20 cellular contexts compared by ENCODE assay signal in genomic region chr16:89549007-89549700, GRCh38. TPM values are rescaled to one million over a fixed set of nuclear protein-coding genes. Genes with fewer than 3 reads are reported as not detected.
DNase-seq lines count a peak whose midpoint lies in the region; ATAC-seq, FAIRE-seq and TF ChIP-seq lines count a peak whose summit lies in the region.
"Had no signal": no experiment of that assay in that cellular context is flagged by ENCODE, and none has a peak within 500 bp of the region (broad histone marks: within the 10 kb centered on the region; RNA-seq: fewer than 3 reads in every experiment).

No MANE protein-coding gene starts in this region.

- H4K8ac ChIP-seq in H1 (ENCODE audit: extremely low read depth, insufficient read depth, low read length): peak overlapping the region; percentile 68; the same call in 1 of the 2 replicates

- H3K36me3 Mint-ChIP-seq in activated T-cell treated with anti-CD3 and anti-CD28 coated beads, Interleukin-2, amount 50 U/mL, for 72 hours (ENCODE audit: insufficient read depth in 2 of 2): peaks cover 2 to 5% of the 10 kb centered on the region in 2 donors

- FAIRE-seq in H1 (lab: Jason Lieb, UNC): no peak
- FAIRE-seq: colon, endometrium, HTR-8/SVneo had no signal

- no peaks in the 10 kb centered on the region for H3K27me3 Mint-ChIP-seq in activated T-cell treated with anti-CD3 and anti-CD28 coated beads, Interleukin-2, amount 50 U/mL, for 72 hours (ENCODE audit: low read depth)

- CTCF ChIA-PET in H1 (lab: Charles Lee; ENCODE audit: partially characterized antibody): interaction anchor here (1.0 to 2.5 kb wide), 10 partner anchors 8 to 100 kb away, joined by 3 to 15 read pairs (median 4); no protein-coding TSS in a partner anchor

- no peaks in the 10 kb centered on the region for H3K4me1 ChIP-seq in H1 (replicated peaks in 1 of 4; ENCODE audit: control insufficient read depth in 3 of 4, insufficient read depth in 4 of 4, low read length in 3 of 4)
- H3K4me1 ChIP-seq: left lung, testis had no signal

- TF ChIP-seq POLR2A in H1 (IDR thresholded peaks at IDR 0.05; ENCODE audit: control extremely low read depth in 1 of 2, low read depth in 2 of 2, low read length in 2 of 2): no peak

- peaks cover 0 to 13% of the 10 kb centered on the region in 2 experiments for H4K20me1 ChIP-seq in H1 (replicated peaks in 1 of 2; ENCODE audit: control insufficient read depth in 1 of 2, insufficient read depth in 2 of 2, low read length in 2 of 2)

- no peak overlapping the region for H2BK12ac ChIP-seq in H1 (ENCODE audit: low read depth, low read length)

- H3K79me2 ChIP-seq in H1 (ENCODE audit: control insufficient read depth in 1 of 2, insufficient read depth in 2 of 2, low read length in 2 of 2): no peaks in the 10 kb centered on the region

- no peak overlapping the region for H3K14ac ChIP-seq in H1 (ENCODE audit: insufficient read length)

- no peak for TF ChIP-seq EP300 in H1 (IDR thresholded peaks at IDR 0.05; ENCODE audit: borderline replicate concordance in 1 of 2, low read depth in 2 of 2, low read length in 2 of 2)

- H3K23me2 ChIP-seq in H1 (ENCODE audit: low read depth, low read length): no peaks in the 10 kb centered on the region

- peaks cover 14 to 48% (median 37%) of the 10 kb centered on the region in 4 experiments for H3K36me3 ChIP-seq in H1 (ENCODE audit: control insufficient read depth in 2 of 4, insufficient read depth in 4 of 4, low read length in 3 of 4)

- H2AK5ac ChIP-seq in H1 (ENCODE audit: low read depth, low read length): no peak overlapping the region

- POLR2A ChIA-PET in H1 (lab: Charles Lee; ENCODE audit: partially characterized antibody): interaction anchor here (1.0 to 6.5 kb wide), 5 partner anchors 9 to 277 kb away, joined by 3 to 63 read pairs (median 8); no protein-coding TSS in a partner anchor

- no peak for TF ChIP-seq CTCF in H1 (IDR thresholded peaks at IDR 0.05; ENCODE audit: control extremely low read depth in 1 of 3, insufficient read depth in 1 of 3, low read depth in 1 of 3, low read length in 3 of 3)

- ATAC-seq in activated T-cell treated with anti-CD3 and anti-CD28 coated beads, Interleukin-2, amount 50 U/mL, for 72 hours (replicated peaks in 1 of 2): peak; percentile 82 to 85
- no peak for ATAC-seq in GM18498 (IDR thresholded peaks at IDR 0.05; ENCODE audit: unreplicated experiment)
- ATAC-seq: left lung had no signal

- H3K4ac ChIP-seq in H1 (replicated peaks; ENCODE audit: insufficient read length, low read depth, low read length): no peak overlapping the region

- H3K4me3 ChIP-seq in Jurkat, Clone E6-1 (ENCODE audit: low read length): no peak overlapping the region
- H3K4me3 ChIP-seq in H1 (ENCODE audit: extremely low read depth in 1 of 4, insufficient read depth in 2 of 4, low read depth in 3 of 4, low read length in 4 of 4): no peak overlapping the region
- H3K4me3 ChIP-seq: left lung, smooth muscle cell, testis had no signal

- H2AFZ ChIP-seq in H1 (ENCODE audit: low read length): no peak overlapping the region

- no peak overlapping the region for H3K27ac ChIP-seq in H1 (ENCODE audit: low read depth, low read length)
- H3K27ac ChIP-seq: left lung, testis had no signal

- WGBS in H1 (ENCODE audit: extremely low coverage in 1 of 2, insufficient coverage in 1 of 2, insufficient read length in 1 of 2, insufficient replicate concordance in 2 of 2, low coverage in 1 of 2, low lambda C conversion rate in 2 of 2, missing lambda C conversion rate in 1 of 2), 2 experiments: 91% methylated on average over 10 of the region's 10 CpGs; no CpG with 5 or more reads in 1 of the 2 experiments

- H3K9me3 ChIP-seq in H1 (ENCODE audit: insufficient read depth in 2 of 2, low read depth in 1 of 2, low read length in 1 of 2): no peaks in the 10 kb centered on the region
- H3K9me3 ChIP-seq: left lung, testis had no signal

- H3K56ac ChIP-seq in H1 (replicated peaks; ENCODE audit: insufficient read length, low read depth, low read length): no peak overlapping the region

- H3K18ac ChIP-seq in H1 (ENCODE audit: extremely low read depth, low read length): no peak overlapping the region

- H2BK15ac ChIP-seq in H1 (ENCODE audit: low read length): no peak overlapping the region

- H2BK20ac ChIP-seq in H1 (ENCODE audit: low read length): no peak overlapping the region

- H3K27ac Mint-ChIP-seq in activated T-cell treated with anti-CD3 and anti-CD28 coated beads, Interleukin-2, amount 50 U/mL, for 72 hours: peak overlapping the region; percentile 40

- peak overlapping the region; percentile 45 to 49 for H3K4me3 Mint-ChIP-seq in activated T-cell treated with anti-CD3 and anti-CD28 coated beads, Interleukin-2, amount 50 U/mL, for 72 hours

- H4K91ac ChIP-seq in H1 (replicated peaks; ENCODE audit: insufficient read length, low read length): no peak overlapping the region

- DNase-seq in activated CD4-positive, alpha-beta T cell treated with anti-CD3 and anti-CD28 coated beads, Interleukin-2, amount 50 U/mL, for 1 hour: peak; percentile 29
- no peak for DNase-seq in activated CD4-positive, alpha-beta T cell treated with anti-CD3 and anti-CD28 coated beads for 1 hour
- DNase-seq in Jurkat, Clone E6-1 (ENCODE audit: low read depth, low spot score): peak; percentile 85
- DNase-seq in activated T-cell treated with anti-CD3 and anti-CD28 coated beads, Interleukin-2, amount 50 U/mL, for 72 hours: no peak
- DNase-seq in H1 (ENCODE audit: low read depth in 1 of 2, low spot score in 2 of 2): no peak
- DNase-seq in HPDE6-E6E7 (ENCODE audit: extremely low spot score): no peak
- DNase-seq in midbrain (lab: John Stamatoyannopoulos, UW): no peak
- DNase-seq: DND-41; head of caudate nucleus; left lung; NCI-H1105; NCI-H2081; NCI-H446 treated with DMSO at 0.1 percent for 48 hours; stimulated activated CD4-positive, alpha-beta T cell treated with anti-CD3 and anti-CD28 coated beads, Interleukin-4, amount 100 ng/mL, for 4 hours; testis had no signal

- H4K5ac ChIP-seq in H1 (ENCODE audit: insufficient read length, low read depth, low read length): no peak overlapping the region

- no peaks in the 10 kb centered on the region for H3K9me3 Mint-ChIP-seq in activated T-cell treated with anti-CD3 and anti-CD28 coated beads, Interleukin-2, amount 50 U/mL, for 72 hours

- no peak overlapping the region for H3K23ac ChIP-seq in H1 (ENCODE audit: insufficient read length)

- H3K27me3 ChIP-seq in H1 (replicated peaks in 1 of 4; ENCODE audit: control insufficient read depth in 3 of 4, extremely low read depth in 1 of 4, insufficient read depth in 3 of 4, low read length in 3 of 4): no peaks in the 10 kb centered on the region
- H3K27me3 ChIP-seq: left lung, testis had no signal

- no peak overlapping the region for H2BK120ac ChIP-seq in H1 (replicated peaks; ENCODE audit: low read depth, low read length)

- no peaks in the 10 kb centered on the region; the same call in 1 of the 2 replicates for H3K79me1 ChIP-seq in H1 (ENCODE audit: low read depth, low read length)

- H3K4me2 ChIP-seq in H1 (ENCODE audit: insufficient read depth in 1 of 2, low read depth in 2 of 2, low read length in 2 of 2): no peak overlapping the region
- H3K4me2 ChIP-seq: smooth muscle cell had no signal

- TF ChIP-seq RAD21 in H1 (IDR thresholded peaks at IDR 0.05 in 1 of 2, conservative IDR thresholded peaks at IDR 0.05 in 1 of 2; ENCODE audit: low read depth in 2 of 2, low read length in 2 of 2): no peak

- no peak overlapping the region for H3K9ac ChIP-seq in H1 (replicated peaks in 1 of 4; ENCODE audit: extremely low read depth in 1 of 4, low read depth in 3 of 4, low read length in 3 of 4)

- H3K4me1 Mint-ChIP-seq in activated T-cell treated with anti-CD3 and anti-CD28 coated beads, Interleukin-2, amount 50 U/mL, for 72 hours (ENCODE audit: low read depth): peaks cover 18% of the 10 kb centered on the region

- no peak overlapping the region for H2BK5ac ChIP-seq in H1 (ENCODE audit: low read depth, low read length)

RNA-seq across cellular contexts. Expression of gene RPL13, which starts 11.3 kb away (rescaled TPM):
- polyA plus RNA-seq in Jurkat, Clone E6-1 (2012; ENCODE audit: insufficient read depth, insufficient read length): 3,252 TPM
- 1,000 to 10,000 TPM; 3,140 to 3,274 TPM for total RNA-seq in activated T-cell treated with anti-CD3 and anti-CD28 coated beads, Interleukin-2, amount 50 U/mL, for 72 hours
- total RNA-seq in H1 (2021; fragmentation: NEBNext Ultra II Directional; extraction: Animal tissue kit (Norgen Biotek cat#: 25700)): 2,162 and 2,205 TPM in 2 replicates
- 7,384 and 8,839 TPM in 2 replicates for polyA plus RNA-seq in H1 (2011; rRNA removed)
- 6,622 TPM for polyA plus RNA-seq in H1 (2011; cell fraction: cytosol; rRNA removed)
- 4,056 TPM for polyA plus RNA-seq in H1 (2011; cell fraction: nucleus; rRNA removed)
- 2,424 to 3,736 TPM (median 3,320 TPM) in 4 replicates for polyA plus RNA-seq in H1 (2012, experiment 1 of 2)
- 5,566 TPM for polyA plus RNA-seq in H1 (2012, experiment 2 of 2)
- polyA plus RNA-seq in H1 (2013, experiment 1 of 2): 2,736 TPM
- polyA plus RNA-seq in H1 (2013, experiment 2 of 2): 2,737 TPM
- polyA minus RNA-seq in H1 (2011; rRNA and poly(A)+ RNA removed): 403 and 524 TPM in 2 replicates
- 1,899 TPM for polyA minus RNA-seq in H1 (2011; cell fraction: cytosol; rRNA and poly(A)+ RNA removed)
- 1,945 TPM for polyA minus RNA-seq in H1 (2011; cell fraction: nucleus; rRNA and poly(A)+ RNA removed)

RNA-seq across cellular contexts. Expression of gene CPNE7, which starts 26.4 kb away (rescaled TPM):
- polyA plus RNA-seq in Jurkat, Clone E6-1 (2012; ENCODE audit: insufficient read depth, insufficient read length): 48.1 TPM
- 10 to 100 TPM; 10.9 to 11.4 TPM for total RNA-seq in activated T-cell treated with anti-CD3 and anti-CD28 coated beads, Interleukin-2, amount 50 U/mL, for 72 hours
- total RNA-seq in H1 (2021; fragmentation: NEBNext Ultra II Directional; extraction: Animal tissue kit (Norgen Biotek cat#: 25700)): 21.7 and 23.7 TPM in 2 replicates
- polyA plus RNA-seq in H1 (2011; rRNA removed): 10.0 and 17.2 TPM in 2 replicates
- polyA plus RNA-seq in H1 (2011; cell fraction: cytosol; rRNA removed): 14.5 TPM
- polyA plus RNA-seq in H1 (2011; cell fraction: nucleus; rRNA removed): 64.5 TPM
- polyA plus RNA-seq in H1 (2012, experiment 1 of 2): 18.4 to 21.5 TPM (median 20.9 TPM) in 4 replicates
- polyA plus RNA-seq in H1 (2012, experiment 2 of 2): 9.1 TPM
- polyA plus RNA-seq in H1 (2013, experiment 1 of 2): 11.5 TPM
- polyA plus RNA-seq in H1 (2013, experiment 2 of 2): 11.1 TPM
- polyA minus RNA-seq in H1 (2011; rRNA and poly(A)+ RNA removed): 6.3 and 6.8 TPM in 2 replicates
- polyA minus RNA-seq in H1 (2011; cell fraction: cytosol; rRNA and poly(A)+ RNA removed): 10.2 TPM
- 9.5 TPM for polyA minus RNA-seq in H1 (2011; cell fraction: nucleus; rRNA and poly(A)+ RNA removed)

RNA-seq across cellular contexts. Expression of gene SPG7, which starts 41.0 kb away (rescaled TPM):
- 73.9 TPM for polyA plus RNA-seq in Jurkat, Clone E6-1 (2012; ENCODE audit: insufficient read depth, insufficient read length)
- 10 to 100 TPM; 67.4 to 82.1 TPM for total RNA-seq in activated T-cell treated with anti-CD3 and anti-CD28 coated beads, Interleukin-2, amount 50 U/mL, for 72 hours
- 109 and 113 TPM in 2 replicates for total RNA-seq in H1 (2021; fragmentation: NEBNext Ultra II Directional; extraction: Animal tissue kit (Norgen Biotek cat#: 25700))
- polyA plus RNA-seq in H1 (2011; rRNA removed): 72.1 and 85.5 TPM in 2 replicates
- polyA plus RNA-seq in H1 (2011; cell fraction: cytosol; rRNA removed): 75.2 TPM
- polyA plus RNA-seq in H1 (2011; cell fraction: nucleus; rRNA removed): 194 TPM
- polyA plus RNA-seq in H1 (2012, experiment 1 of 2): 71.0 to 98.8 TPM (median 96.3 TPM) in 4 replicates
- 57.0 TPM for polyA plus RNA-seq in H1 (2012, experiment 2 of 2)
- polyA plus RNA-seq in H1 (2013, experiment 1 of 2): 63.6 TPM
- 56.2 TPM for polyA plus RNA-seq in H1 (2013, experiment 2 of 2)
- 64.8 and 74.8 TPM in 2 replicates for polyA minus RNA-seq in H1 (2011; rRNA and poly(A)+ RNA removed)
- 99.0 TPM for polyA minus RNA-seq in H1 (2011; cell fraction: cytosol; rRNA and poly(A)+ RNA removed)
- polyA minus RNA-seq in H1 (2011; cell fraction: nucleus; rRNA and poly(A)+ RNA removed): 105 TPM

RNA-seq across cellular contexts. Expression of gene ANKRD11, which starts 58.8 kb away (rescaled TPM):
- polyA plus RNA-seq in Jurkat, Clone E6-1 (2012; ENCODE audit: insufficient read depth, insufficient read length): 94.5 TPM
- total RNA-seq in activated T-cell treated with anti-CD3 and anti-CD28 coated beads, Interleukin-2, amount 50 U/mL, for 72 hours: 100 to 1,000 TPM; 204 to 215 TPM
- 136 and 142 TPM in 2 replicates for total RNA-seq in H1 (2021; fragmentation: NEBNext Ultra II Directional; extraction: Animal tissue kit (Norgen Biotek cat#: 25700))
- 46.5 and 75.1 TPM in 2 replicates for polyA plus RNA-seq in H1 (2011; rRNA removed)
- 55.6 TPM for polyA plus RNA-seq in H1 (2011; cell fraction: cytosol; rRNA removed)
- polyA plus RNA-seq in H1 (2011; cell fraction: nucleus; rRNA removed): 181 TPM
- 101 to 124 TPM (median 120 TPM) in 4 replicates for polyA plus RNA-seq in H1 (2012, experiment 1 of 2)
- polyA plus RNA-seq in H1 (2012, experiment 2 of 2): 42.9 TPM
- polyA plus RNA-seq in H1 (2013, experiment 1 of 2): 91.9 TPM
- polyA plus RNA-seq in H1 (2013, experiment 2 of 2): 90.9 TPM
- polyA minus RNA-seq in H1 (2011; rRNA and poly(A)+ RNA removed): 44.8 and 56.7 TPM in 2 replicates
- polyA minus RNA-seq in H1 (2011; cell fraction: cytosol; rRNA and poly(A)+ RNA removed): 80.1 TPM
- polyA minus RNA-seq in H1 (2011; cell fraction: nucleus; rRNA and poly(A)+ RNA removed): 118 TPM

Comparison
In these comparisons a context has a peak if more than half of its experiments do, and no peak if none do; other contexts are left out.
1. DNase-seq: peak in activated CD4-positive, alpha-beta T cell treated with anti-CD3 and anti-CD28 coated beads, Interleukin-2, amount 50 U/mL, for 1 hour (single experiment) and Jurkat, Clone E6-1 (single experiment); none in activated CD4-positive, alpha-beta T cell treated with anti-CD3 and anti-CD28 coated beads for 1 hour (single experiment), activated T-cell treated with anti-CD3 and anti-CD28 coated beads, Interleukin-2, amount 50 U/mL, for 72 hours (0 of 2), H1 (0 of 2), HPDE6-E6E7 (single experiment) and midbrain (single experiment).